Comparison of ENCODE assay signal across 11 cellular contexts in the genomic region with DNA sequence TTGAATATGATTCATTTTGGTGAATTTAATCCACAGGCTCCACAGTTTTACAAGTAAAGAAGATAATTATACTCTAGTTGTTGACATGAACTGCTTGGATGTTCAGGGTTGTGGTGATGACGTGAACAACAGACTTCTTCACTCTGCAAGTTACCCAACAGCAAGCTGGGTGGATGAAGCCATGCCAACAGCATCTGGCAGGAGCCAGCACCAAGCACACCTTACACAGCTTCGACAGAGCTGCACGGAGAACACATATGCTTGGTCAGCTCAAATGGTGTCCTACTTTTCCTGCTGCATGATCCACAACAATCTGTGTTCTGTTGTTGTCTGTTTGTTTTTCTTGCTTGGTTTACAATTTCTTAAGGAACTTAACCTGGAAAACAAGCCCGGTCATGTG. TPM values are rescaled to one million over a fixed set of nuclear protein-coding genes. Genes with fewer than 3 reads are reported as not detected.
DNase-seq lines count a peak whose midpoint lies in the region; TF ChIP-seq lines count a peak whose summit lies in the region.
"Had no signal": no experiment of that assay in that cellular context is flagged by ENCODE, and none has a peak within 500 bp of the region (broad histone marks: within the 10 kb centered on the region; RNA-seq: fewer than 3 reads in every experiment).

No MANE protein-coding gene starts in this region.

- H3K27me3 ChIP-seq in ACC112 (ENCODE audit: insufficient read depth, low read length) (no peaks in the 10 kb centered on the region), adrenal gland (no peaks in the 10 kb centered on the region), neutrophil (no peaks in the 10 kb centered on the region)

- peak overlapping the region; percentile 94 for H3K27ac ChIP-seq in ACC112 (ENCODE audit: low read depth, low read length)
- H3K27ac ChIP-seq in adrenal gland, result peak overlapping the region in 4 of 5 donors; percentile 56 to 92 (median 72)
- H3K27ac ChIP-seq in neutrophil, result peak overlapping the region; percentile 78

- H3K9me3 ChIP-seq in adrenal gland (replicated peaks in 1 of 3) (no peaks in the 10 kb centered on the region), neutrophil (no peaks in the 10 kb centered on the region)

- H3K4me1 ChIP-seq in ACC112 (ENCODE audit: control insufficient read depth, insufficient read depth, low read length, unreplicated experiment) (peaks cover 78% of the 10 kb centered on the region), adrenal gland (replicated peaks in 1 of 2) (peaks cover 18 to 86% of the 10 kb centered on the region in 2 donors), neutrophil (ENCODE audit: control insufficient read depth in 1 of 2, insufficient read depth in 1 of 2, low read depth in 1 of 2, low read length in 1 of 2) (peaks cover 30 to 45% of the 10 kb centered on the region in 2 experiments)

- no peak for TF ChIP-seq CTCF in adrenal gland (IDR thresholded peaks at IDR 0.05)
- no peak for TF ChIP-seq CTCF in fibroblast of pulmonary artery (IDR thresholded peaks at IDR 0.05; ENCODE audit: low read length, missing control alignments)
- no peak for TF ChIP-seq CTCF in neutrophil (IDR thresholded peaks at IDR 0.05)

- H2AFZ ChIP-seq in ACC112 (ENCODE audit: low read length, unreplicated experiment), result no peak overlapping the region

- DNase-seq in adrenal gland (peak in 2 of 7 donors; percentile 49 to 74), fibroblast of pulmonary artery (ENCODE audit: low read depth) (peak; percentile 72), COLO668 (lab: John Stamatoyannopoulos, UW; ENCODE audit: unreplicated experiment) (no peak), RPMI8226 (no peak), NCI-H146 (lab: John Stamatoyannopoulos, UW) (no peak), superior temporal gyrus (ENCODE audit: extremely low spot score) (no peak)
- DNase-seq: activated CD4-positive, alpha-beta T cell treated with anti-CD3 and anti-CD28 coated beads, Interleukin-2, amount 50 U/mL, for 1 hour; effector memory CD4-positive, alpha-beta T cell; stimulated activated CD8-positive, alpha-beta memory T cell treated with anti-CD3 and anti-CD28 coated beads, Interleukin-4, amount 100 ng/mL, for 48 hours had no signal

- H3K36me3 ChIP-seq in ACC112 (ENCODE audit: insufficient read depth, low read length), result no peaks in the 10 kb centered on the region
- no peaks in the 10 kb centered on the region for H3K36me3 ChIP-seq in adrenal gland (replicated peaks in 1 of 2)
- H3K36me3 ChIP-seq in neutrophil, result no peaks in the 10 kb centered on the region

- WGBS in adrenal gland, 4 donors, result 71 to 73% (median 72%) methylated on average over 4 of the region's 4 CpGs

- H3K4me3 ChIP-seq in ACC112 (ENCODE audit: low read depth, low read length) (peak overlapping the region; percentile 53), adrenal gland (peak overlapping the region in 1 of 4 donors; percentile 33), fibroblast of pulmonary artery (replicated peaks; ENCODE audit: low read depth, low read length) (peak overlapping the region; percentile 16), neutrophil (ENCODE audit: low read depth in 1 of 2, low read length in 1 of 2) (no peak overlapping the region)

- TF ChIP-seq POLR2A in adrenal gland (IDR thresholded peaks at IDR 0.05), result no peak

- intact Hi-C loops in adrenal gland (cut with DNase I), result no loop called here

- H3K79me2 ChIP-seq in ACC112 (ENCODE audit: control insufficient read depth, insufficient read depth, low read length, unreplicated experiment), result peaks cover 63% of the 10 kb centered on the region

RNA-seq across cellular contexts. Expression of a gene that starts 9.8 kb away (rescaled TPM):
- 10 to 100 TPM in 1 of 8 donors, 1 to 10 TPM in 7; 4.1 to 11.2 (median 7.2) TPM for total RNA-seq in adrenal gland
- polyA plus RNA-seq in adrenal gland, result 10 to 100 TPM in 2 of 3 donors, 1 to 10 TPM in 1; 5.0 to 18.0 (median 10.9) TPM

RNA-seq across cellular contexts. Expression of a gene that starts 35.8 kb away (rescaled TPM):
- total RNA-seq in adrenal gland, result 10 to 100 TPM; 18.6 to 62.6 (median 37.4) TPM
- polyA plus RNA-seq in adrenal gland, result 10 to 100 TPM; 58.3 to 67.8 (median 58.5) TPM

Comparison
In these comparisons a context has a peak if more than half of its experiments do, and no peak if none do; other contexts are left out.
1. H3K4me3 ChIP-seq: peak in ACC112 (single experiment) and fibroblast of pulmonary artery (single experiment); none in neutrophil (0 of 2).
2. Peak in every context shown above with its lines, with median percentiles within 50 percentile points of each other: H3K27ac ChIP-seq.